In genomic region chr5:132389051-132389331, GRCh38 we compare ENCODE assay signal across 9 cellular contexts. TPM values are rescaled to one million over a fixed set of nuclear protein-coding genes. Genes with fewer than 3 reads are reported as not detected.
DNase-seq lines count a peak whose midpoint lies in the region; ATAC-seq, FAIRE-seq and TF ChIP-seq lines count a peak whose summit lies in the region.
"Had no signal": no experiment of that assay in that cellular context is flagged by ENCODE, and none has a peak within 500 bp of the region (broad histone marks: within the 10 kb centered on the region; RNA-seq: fewer than 3 reads in every experiment).

No MANE protein-coding gene starts in this region.

- RAD21 ChIA-PET in HCT116 (lab: Charles Lee; ENCODE audit: low non-redundant PET in 1 of 2, low total read pairs in 2 of 2, uncharacterized antibody in 2 of 2, unreplicated experiment in 2 of 2), result interaction anchor here (1.5 to 3.0 kb wide), 4 partner anchors 107 to 112 kb away, joined by 4 to 13 read pairs (median 10); no protein-coding TSS in a partner anchor

- peaks cover 53% of the 10 kb centered on the region for H3K4me1 Mint-ChIP-seq in astrocyte (ENCODE audit: low read depth, unreplicated experiment)
- H3K4me1 Mint-ChIP-seq in T-helper 2 cell treated with Interferon-gamma antibody and Interleukin-4, amounts not matched to agents 5 μg/mL and 100 μg/mL, for 36 hours (ENCODE audit: low read depth), result peaks cover 43% of the 10 kb centered on the region

- peaks cover 44 to 61% of the 10 kb centered on the region in 2 experiments for H3K4me1 ChIP-seq in HCT116 (ENCODE audit: control insufficient read depth in 1 of 2, insufficient read depth in 2 of 2, low read length in 2 of 2)
- peaks cover 43% of the 10 kb centered on the region for H3K4me1 ChIP-seq in astrocyte (ENCODE audit: insufficient read depth, low read length)
- peaks cover 0 to 34% (median 7%) of the 10 kb centered on the region in 4 donors for H3K4me1 ChIP-seq in right lobe of liver
- H3K4me1 ChIP-seq in small intestine (ENCODE audit: control insufficient read depth in 2 of 2, insufficient read depth in 1 of 2, low read depth in 1 of 2, low read length in 1 of 2), result peaks cover 5 to 17% of the 10 kb centered on the region in 2 donors

- CTCF ChIA-PET in HCT116 (lab: Charles Lee), result interaction anchor here (1.3 to 3.9 kb wide), 5 partner anchors 23 to 117 kb away, joined by 5 to 37 read pairs (median 15); no protein-coding TSS in a partner anchor

- no peak overlapping the region for H3K4me3 Mint-ChIP-seq in astrocyte (ENCODE audit: unreplicated experiment)
- no peak overlapping the region for H3K4me3 Mint-ChIP-seq in T-helper 2 cell treated with Interferon-gamma antibody and Interleukin-4, amounts not matched to agents 5 μg/mL and 100 μg/mL, for 36 hours

- TF ChIP-seq CTCF in HCT116 (IDR thresholded peaks at IDR 0.05 in 2 of 3, conservative IDR thresholded peaks at IDR 0.05 in 1 of 3; ENCODE audit: borderline replicate concordance in 1 of 3, insufficient read depth in 1 of 3, low read depth in 2 of 3, low read length in 2 of 3), result no peak
- TF ChIP-seq CTCF in astrocyte (IDR thresholded peaks at IDR 0.05; ENCODE audit: insufficient read depth, low read depth, low read length), result no peak
- no peak for TF ChIP-seq CTCF in right lobe of liver (IDR thresholded peaks at IDR 0.05)

- H3K9me3 ChIP-seq in HCT116 (ENCODE audit: control insufficient read depth in 1 of 2, insufficient read depth in 1 of 2, low read depth in 1 of 2, low read length in 2 of 2) (no peaks in the 10 kb centered on the region), astrocyte (ENCODE audit: insufficient read depth, low read depth, low read length) (no peaks in the 10 kb centered on the region), right lobe of liver (no peaks in the 10 kb centered on the region), small intestine (ENCODE audit: control insufficient read depth, low read depth) (no peaks in the 10 kb centered on the region)

- H3K9ac ChIP-seq in HCT116 (ENCODE audit: low read length) (peak overlapping the region; percentile 61), astrocyte (ENCODE audit: low read length) (peak overlapping the region; percentile 75)

- H3K4me3 ChIP-seq in HCT116 (replicated peaks in 1 of 2; ENCODE audit: low read depth in 1 of 2, low read length in 2 of 2) (peak overlapping the region in 1 of 2 experiments; percentile 33; a peak in 2 of 4 replicates), astrocyte (ENCODE audit: insufficient read depth, low read depth, low read length) (peak overlapping the region; percentile 5), right lobe of liver (no peak overlapping the region), small intestine (ENCODE audit: low read depth in 1 of 2, low read length in 2 of 2) (no peak overlapping the region)

- WGBS in right lobe of liver (ENCODE audit: insufficient coverage, low coverage, low lambda C conversion rate, missing lambda C conversion rate), result 90% methylated on average over 1 of the region's 1 CpG
- WGBS in small intestine, 3 donors, result 91 to 100% (median 93%) methylated on average over 1 of the region's 1 CpG

- H4K20me1 ChIP-seq in HCT116 (ENCODE audit: insufficient read depth), result no peaks in the 10 kb centered on the region
- H4K20me1 ChIP-seq in astrocyte (ENCODE audit: insufficient read depth, low read length), result no peaks in the 10 kb centered on the region

- H3K27ac Mint-ChIP-seq in astrocyte (ENCODE audit: unreplicated experiment), result peak overlapping the region; percentile 98
- no peak overlapping the region for H3K27ac Mint-ChIP-seq in T-helper 2 cell treated with Interferon-gamma antibody and Interleukin-4, amounts not matched to agents 5 μg/mL and 100 μg/mL, for 36 hours

- peak overlapping the region; percentile 80 for H3K27ac ChIP-seq in HCT116 (ENCODE audit: low read depth, low read length)
- peak overlapping the region; percentile 92 for H3K27ac ChIP-seq in astrocyte (ENCODE audit: low read depth, low read length)
- peak overlapping the region in 2 of 3 donors; percentile 41 to 78 for H3K27ac ChIP-seq in right lobe of liver
- peak overlapping the region; percentile 53 to 94 for H3K27ac ChIP-seq in small intestine (ENCODE audit: low read depth in 1 of 2, low read length in 1 of 2)
- H3K27ac ChIP-seq in substantia nigra (ENCODE audit: low read depth, low read length, poor library complexity, severe bottlenecking), result no peak overlapping the region

- intact Hi-C loops in HCT116 (cut with micrococcal nuclease), result loop anchor here (1.0 to 10.0 kb wide), 4 partner anchors 22 to 856 kb away; no protein-coding TSS in a partner anchor
- intact Hi-C loops in right lobe of liver (cut with DNase I), result loop anchor here (5.0 to 10.0 kb wide), 2 partner anchors 113 to 116 kb away; no protein-coding TSS in a partner anchor

- POLR2A ChIA-PET in HCT116 (lab: Charles Lee), result interaction anchor here (1.3 kb wide), 1 partner anchor 101 kb away, joined by 3 read pairs; the partner anchor contains the start of gene IRF1

- no peak for TF ChIP-seq RAD21 in HCT116 (IDR thresholded peaks at IDR 0.05; ENCODE audit: low read depth)

- H2AFZ ChIP-seq in HCT116 (ENCODE audit: low read depth, low read length, poor library complexity, severe bottlenecking), result no peak overlapping the region
- no peak overlapping the region for H2AFZ ChIP-seq in astrocyte (ENCODE audit: low read depth, low read length)

- H3K4me2 ChIP-seq in HCT116 (ENCODE audit: low read length) (peak overlapping the region; percentile 73), astrocyte (ENCODE audit: low read length) (peak overlapping the region; percentile 82)

- BruUV-seq in HCT116 (replicated peaks; lab: Mats Ljungman, UMichigan), result no TSS peak

- TF ChIP-seq POLR2A in HCT116 (IDR thresholded peaks at IDR 0.05; ENCODE audit: borderline replicate concordance, extremely low read depth, insufficient read depth, insufficient read length) (no peak), right lobe of liver (IDR thresholded peaks at IDR 0.05) (no peak)

- H3K36me3 ChIP-seq in HCT116 (ENCODE audit: control insufficient read depth in 1 of 2, insufficient read depth in 2 of 2, low read length in 2 of 2) (peaks cover 0 to 9% of the 10 kb centered on the region in 2 experiments; a peak in 2 of 4 replicates), astrocyte (ENCODE audit: insufficient read depth, low read length) (no peaks in the 10 kb centered on the region), right lobe of liver (peaks cover 0 to 30% (median 1%) of the 10 kb centered on the region in 4 donors), small intestine (ENCODE audit: control insufficient read depth in 2 of 2, insufficient read depth in 2 of 2, low read length in 2 of 2) (peaks cover 0 to 11% of the 10 kb centered on the region in 2 donors)

- H3K36me3 Mint-ChIP-seq in astrocyte (ENCODE audit: low read depth, unreplicated experiment), result peaks cover 6% of the 10 kb centered on the region
- H3K36me3 Mint-ChIP-seq in T-helper 2 cell treated with Interferon-gamma antibody and Interleukin-4, amounts not matched to agents 5 μg/mL and 100 μg/mL, for 36 hours (ENCODE audit: low read depth), result no peaks in the 10 kb centered on the region

- no peaks in the 10 kb centered on the region for H3K9me2 ChIP-seq in HCT116 (ENCODE audit: insufficient read depth)

- H3K27me3 ChIP-seq in HCT116 (ENCODE audit: insufficient read depth, low read length), result no peaks in the 10 kb centered on the region
- H3K27me3 ChIP-seq in astrocyte (ENCODE audit: insufficient read depth, low read length), result no peaks in the 10 kb centered on the region
- no peaks in the 10 kb centered on the region for H3K27me3 ChIP-seq in right lobe of liver
- no peaks in the 10 kb centered on the region for H3K27me3 ChIP-seq in small intestine (ENCODE audit: control insufficient read depth in 2 of 2, insufficient read depth in 2 of 2, low read length in 2 of 2)

- H3K27me3 Mint-ChIP-seq in astrocyte (ENCODE audit: low read depth, unreplicated experiment), result peaks cover 2% of the 10 kb centered on the region
- H3K27me3 Mint-ChIP-seq in T-helper 2 cell treated with Interferon-gamma antibody and Interleukin-4, amounts not matched to agents 5 μg/mL and 100 μg/mL, for 36 hours (ENCODE audit: low read depth), result no peaks in the 10 kb centered on the region

- no peak for FAIRE-seq in astrocyte (lab: Jason Lieb, UNC)
- FAIRE-seq in small intestine (lab: Jason Lieb, UNC), result no peak

- H3K9me3 Mint-ChIP-seq in astrocyte (ENCODE audit: unreplicated experiment), result no peaks in the 10 kb centered on the region
- no peaks in the 10 kb centered on the region for H3K9me3 Mint-ChIP-seq in T-helper 2 cell treated with Interferon-gamma antibody and Interleukin-4, amounts not matched to agents 5 μg/mL and 100 μg/mL, for 36 hours

- H3K79me2 ChIP-seq in HCT116 (ENCODE audit: insufficient read depth, low read length) (no peaks in the 10 kb centered on the region), astrocyte (ENCODE audit: insufficient read depth, low read length) (no peaks in the 10 kb centered on the region)

- DNase-seq in HCT116 (ENCODE audit: low read depth, low spot score) (no peak), astrocyte (ENCODE audit: low read depth) (no peak), right lobe of liver (no peak), small intestine (no peak), DMS 273 (lab: John Stamatoyannopoulos, UW; ENCODE audit: unreplicated experiment) (no peak), substantia nigra (lab: John Stamatoyannopoulos, UW) (no peak)
- no peak for DNase-seq in T-helper 2 cell treated with Interferon-gamma antibody and Interleukin-4, amounts not matched to agents 5 μg/mL and 100 μg/mL, for 36 hours (ENCODE audit: low spot score)
- no peak for DNase-seq in activated CD4-positive, alpha-beta T cell treated with anti-CD3 and anti-CD28 coated beads, Interleukin-2, amount 50 U/mL, for 1 hour
- DNase-seq: activated CD8-positive, alpha-beta memory T cell treated with anti-CD3 and anti-CD28 coated beads for 24 hours had no signal

- ATAC-seq in HCT116 (no peak), right lobe of liver (no peak)

TF ChIP-seq in HCT116, 20 proteins besides CTCF, POLR2A, EP300 and RAD21 (continues in another document):
- TF ChIP-seq, protein P1, sequence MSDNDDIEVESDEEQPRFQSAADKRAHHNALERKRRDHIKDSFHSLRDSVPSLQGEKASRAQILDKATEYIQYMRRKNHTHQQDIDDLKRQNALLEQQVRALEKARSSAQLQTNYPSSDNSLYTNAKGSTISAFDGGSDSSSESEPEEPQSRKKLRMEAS (IDR thresholded peaks at IDR 0.05), result no peak
- TF ChIP-seq CBX3 (IDR thresholded peaks at IDR 0.05; ENCODE audit: low read depth) (no peak), SIN3A (IDR thresholded peaks at IDR 0.05; ENCODE audit: low read depth) (no peak), EZH2phosphoT487 (IDR thresholded peaks at IDR 0.05; ENCODE audit: borderline replicate concordance) (no peak), EZH2 (IDR thresholded peaks at IDR 0.05) (no peak), SRF (IDR thresholded peaks at IDR 0.05; ENCODE audit: low read depth) (no peak), ZFX (IDR thresholded peaks at IDR 0.05) (no peak), JUND (IDR thresholded peaks at IDR 0.05) (no peak)

RNA-seq across cellular contexts. Expression of gene SLC22A5, which starts 19.5 kb away (rescaled TPM):
- 9.9 TPM for total RNA-seq in HCT116 (2021; ENCODE audit: unreplicated experiment)
- polyA plus RNA-seq in HCT116 (2012), result 6.8 and 9.1 TPM in 2 replicates
- total RNA-seq in astrocyte, result 5.8 and 8.3 TPM in 2 replicates
- 10 to 100 TPM in 1 of 6 experiments, 1 to 10 TPM in 5; 4.7 to 11.1 (median 6.5) TPM for total RNA-seq in right lobe of liver
- polyA plus RNA-seq in small intestine, result 10 to 100 TPM in 2 of 3 donors, 1 to 10 TPM in 1; 9.4 to 22.1 (median 21.6) TPM
